Comparison of ENCODE assay signal across 1 cellular context in the genomic region with DNA sequence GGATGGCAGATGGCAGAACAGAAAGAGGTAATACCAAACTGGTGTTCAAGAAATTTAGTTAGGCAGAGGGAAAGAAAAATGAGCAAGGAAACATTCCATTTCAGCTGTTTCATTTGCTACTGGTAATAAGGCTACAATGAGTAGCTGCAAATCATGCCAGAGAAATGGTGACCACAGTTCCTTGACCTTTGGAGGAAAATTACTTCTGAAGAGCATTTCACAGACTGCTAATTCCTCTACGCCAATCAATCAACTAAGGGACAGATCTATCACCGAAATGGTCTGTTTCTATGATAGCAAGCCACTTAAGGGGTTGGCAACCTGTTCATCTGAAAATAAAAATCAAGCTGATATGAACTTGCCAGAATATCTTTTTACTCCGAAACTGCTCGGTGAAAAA.
TF ChIP-seq lines count a peak whose summit lies in the region.

No MANE protein-coding gene starts in this region.

TF ChIP-seq in IMR-90, 13 proteins besides CTCF, POLR2A, EP300 and RAD21 (continued from another document):
- no peak for TF ChIP-seq USF2 (IDR thresholded peaks at IDR 0.05; ENCODE audit: low read depth, low read length)
- TF ChIP-seq BHLHE40 (IDR thresholded peaks at IDR 0.05; ENCODE audit: low read depth, low read length) = no peak
- TF ChIP-seq MAZ (IDR thresholded peaks at IDR 0.05; ENCODE audit: borderline replicate concordance, low read depth, low read length) = no peak
- no peak for TF ChIP-seq RFX5 (IDR thresholded peaks at IDR 0.05; ENCODE audit: low read depth, low read length)
- no peak for TF ChIP-seq SMC3 (IDR thresholded peaks at IDR 0.05; ENCODE audit: low read depth, low read length)
- TF ChIP-seq CEBPB (IDR thresholded peaks at IDR 0.05; ENCODE audit: low read depth, low read length) = no peak
- no peak for TF ChIP-seq RCOR1 (IDR thresholded peaks at IDR 0.05; ENCODE audit: insufficient replicate concordance, low read length)
- no peak for TF ChIP-seq CHD1 (IDR thresholded peaks at IDR 0.05; ENCODE audit: low read depth, low read length)
- no peak for TF ChIP-seq FOS (IDR thresholded peaks at IDR 0.05; ENCODE audit: low read depth, low read length)
